8 cellular contexts compared by ENCODE assay signal in the genomic region with DNA sequence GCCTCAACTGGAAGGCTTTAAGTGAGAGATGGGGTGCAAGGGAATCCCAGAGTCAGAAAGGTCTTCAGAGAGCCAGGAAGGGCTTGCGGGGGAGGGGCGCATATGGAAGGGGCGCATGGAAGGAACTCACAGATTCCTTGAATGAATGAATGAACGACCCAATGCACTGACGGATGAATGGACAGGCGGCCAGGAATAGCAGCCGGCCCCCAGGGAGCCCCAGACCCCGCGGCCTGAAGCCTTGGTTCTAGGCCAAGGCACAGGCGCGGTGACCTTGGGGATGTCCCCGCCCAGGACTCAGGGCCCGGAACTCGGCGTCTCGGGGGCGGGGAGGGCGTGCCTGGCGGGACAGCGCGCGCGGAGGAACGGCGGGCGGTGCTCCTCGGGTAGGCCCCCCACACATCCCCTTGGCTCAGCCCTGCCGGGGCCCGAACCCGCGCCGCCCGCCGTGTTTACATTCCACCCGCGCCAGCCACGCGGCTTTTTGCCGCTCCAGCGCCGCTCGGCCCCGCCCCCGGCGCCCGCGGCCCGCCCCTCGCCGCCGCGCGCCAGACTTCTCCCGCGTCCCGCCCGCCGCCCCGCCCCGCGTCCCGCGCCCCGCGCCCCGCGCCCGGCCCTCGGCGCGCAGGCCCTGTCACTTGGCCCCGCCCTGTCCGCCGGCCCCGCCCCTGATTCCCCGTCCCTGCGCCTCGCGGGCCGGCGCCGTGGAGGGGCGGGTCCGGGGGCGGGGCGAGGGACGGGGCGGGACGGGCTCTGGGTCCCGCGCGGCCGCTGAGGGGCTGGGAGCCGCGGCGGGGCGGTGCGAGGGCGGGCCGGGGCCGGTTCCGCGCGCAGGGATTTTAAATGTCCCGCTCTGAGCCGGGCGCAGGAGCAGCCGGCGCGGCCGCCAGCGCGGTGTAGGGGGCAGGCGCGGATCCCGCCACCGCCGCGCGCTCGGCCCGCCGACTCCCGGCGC. TPM values are rescaled to one million over a fixed set of nuclear protein-coding genes. Genes with fewer than 3 reads are reported as not detected.
DNase-seq lines count a peak whose midpoint lies in the region; ATAC-seq and TF ChIP-seq lines count a peak whose summit lies in the region.

A gene (plus strand): TSS at position 867 of the 955 bp plus-strand sequence. CDS start 565 bp downstream, outside the sequence.

- H2AFZ ChIP-seq in Karpas-422 (ENCODE audit: low read length) (no peak within 1 kb of the TSS; the same call in 1 of the 2 replicates), neural cell (ENCODE audit: low read depth, low read length) (peak within 1 kb of the TSS; percentile 40)

- H3K4me2 ChIP-seq in Karpas-422 (ENCODE audit: low read depth, low read length, poor library complexity, severe bottlenecking), result peak within 1 kb of the TSS; percentile 94
- H3K4me2 ChIP-seq in neural cell (ENCODE audit: low read length), result no peak within 1 kb of the TSS

- no peaks in the 10 kb centered on the region for H4K20me1 ChIP-seq in Karpas-422 (ENCODE audit: insufficient read depth, low read depth, low read length)
- H4K20me1 ChIP-seq in neural cell (ENCODE audit: insufficient read depth), result no peaks in the 10 kb centered on the region

- no peak for TF ChIP-seq EP300 in neural cell (conservative IDR thresholded peaks at IDR 0.05; ENCODE audit: poor library complexity, severe bottlenecking)

- H3K4me1 ChIP-seq in Karpas-422 (ENCODE audit: low read length) (peaks cover 46% of the 10 kb centered on the region), RWPE2 (ENCODE audit: insufficient read depth, poor library complexity, severe bottlenecking) (no peaks in the 10 kb centered on the region)

- peaks cover 12% of the 10 kb centered on the region; the same call in 1 of the 2 replicates for H3K79me2 ChIP-seq in Karpas-422 (ENCODE audit: low read length)
- no peaks in the 10 kb centered on the region for H3K79me2 ChIP-seq in neural cell (replicated peaks; ENCODE audit: insufficient read depth, low read length)

- ATAC-seq in GM21786 (IDR thresholded peaks at IDR 0.05; ENCODE audit: unreplicated experiment) (peak; percentile 73), RWPE2 (ENCODE audit: low read depth) (peak; percentile 88)

- H3K36me3 ChIP-seq in Karpas-422 (ENCODE audit: insufficient read depth, low read length), result peaks cover 4% of the 10 kb centered on the region; the same call in 1 of the 2 replicates
- no peaks in the 10 kb centered on the region; the same call in 1 of the 2 replicates for H3K36me3 ChIP-seq in RWPE2 (ENCODE audit: low read depth)
- H3K36me3 ChIP-seq in neural cell (ENCODE audit: insufficient read depth, low read length), result no peaks in the 10 kb centered on the region

- H3K9me3 ChIP-seq in Karpas-422 (ENCODE audit: low read length), result no peaks in the 10 kb centered on the region
- no peaks in the 10 kb centered on the region for H3K9me3 ChIP-seq in RWPE2 (ENCODE audit: severe bottlenecking)
- no peaks in the 10 kb centered on the region for H3K9me3 ChIP-seq in neural cell (ENCODE audit: low read length)

- H3K4me1 Mint-ChIP-seq in stimulated activated naive CD8-positive, alpha-beta T cell treated with anti-CD3 and anti-CD28 coated beads, Interleukin-15, Interleukin-2, amounts not matched to agents 100 ng/mL and 50 ng/mL, for 24 hours (ENCODE audit: low read depth), result peaks cover 12% of the 10 kb centered on the region

- H3K4me3 ChIP-seq in Karpas-422 (ENCODE audit: low read length) (peak within 1 kb of the TSS; percentile 79), RWPE2 (ENCODE audit: severe bottlenecking) (peak within 1 kb of the TSS; percentile 98), neural cell (ENCODE audit: low read length) (peak within 1 kb of the TSS; percentile 79)

- H3K27me3 ChIP-seq in Karpas-422 (ENCODE audit: low read length) (no peaks in the 10 kb centered on the region), RWPE2 (ENCODE audit: insufficient read depth, poor library complexity, severe bottlenecking) (no peaks in the 10 kb centered on the region), neural cell (ENCODE audit: insufficient read depth, low read depth, low read length) (peaks cover 6% of the 10 kb centered on the region)

- H3K27me3 Mint-ChIP-seq in stimulated activated naive CD8-positive, alpha-beta T cell treated with anti-CD3 and anti-CD28 coated beads, Interleukin-15, Interleukin-2, amounts not matched to agents 100 ng/mL and 50 ng/mL, for 24 hours, result no peaks in the 10 kb centered on the region

- H3F3A ChIP-seq in neural cell (ENCODE audit: insufficient read depth, low read length, poor library complexity, severe bottlenecking), result no peaks in the 10 kb centered on the region

- no peaks in the 10 kb centered on the region for H3K9me2 ChIP-seq in Karpas-422 (replicated peaks; ENCODE audit: insufficient read depth, low read length)
- no peaks in the 10 kb centered on the region for H3K9me2 ChIP-seq in neural cell (ENCODE audit: insufficient read depth, low read length)

- TF ChIP-seq CTCF in RWPE2 (IDR thresholded peaks at IDR 0.05; ENCODE audit: poor library complexity, severe bottlenecking) (no peak), neural cell (IDR thresholded peaks at IDR 0.05; ENCODE audit: poor library complexity, severe bottlenecking) (no peak)

- no peaks in the 10 kb centered on the region for H3K9me3 Mint-ChIP-seq in stimulated activated naive CD8-positive, alpha-beta T cell treated with anti-CD3 and anti-CD28 coated beads, Interleukin-15, Interleukin-2, amounts not matched to agents 100 ng/mL and 50 ng/mL, for 24 hours

- peak within 1 kb of the TSS; percentile 90 for H3K27ac Mint-ChIP-seq in stimulated activated naive CD8-positive, alpha-beta T cell treated with anti-CD3 and anti-CD28 coated beads, Interleukin-15, Interleukin-2, amounts not matched to agents 100 ng/mL and 50 ng/mL, for 24 hours

- peak within 1 kb of the TSS; percentile 77 for H3K9ac ChIP-seq in Karpas-422 (ENCODE audit: low read length)
- H3K9ac ChIP-seq in neural cell (ENCODE audit: low read length), result peak within 1 kb of the TSS; percentile 54

- H3K36me3 Mint-ChIP-seq in stimulated activated naive CD8-positive, alpha-beta T cell treated with anti-CD3 and anti-CD28 coated beads, Interleukin-15, Interleukin-2, amounts not matched to agents 100 ng/mL and 50 ng/mL, for 24 hours (ENCODE audit: low read depth), result peaks cover 24% of the 10 kb centered on the region

- peak; percentile 94 for DNase-seq in Daoy (ENCODE audit: low read depth)
- DNase-seq in Karpas-422, result peak; percentile 96
- peak; percentile 87 for DNase-seq in RWPE2 (ENCODE audit: low spot score)
- peak; percentile 93 for DNase-seq in activated T-helper 9 cell treated with anti-CD3 and anti-CD28 coated beads, Interleukin-2, amount 50 U/mL, for 16 hours (ENCODE audit: low read depth)
- DNase-seq in fibroblast of the conjunctiva (ENCODE audit: low read depth), result peak; percentile 49

- no peak for TF ChIP-seq RAD21 in neural cell (conservative IDR thresholded peaks at IDR 0.05)

- H3K27ac ChIP-seq in Karpas-422 (ENCODE audit: low read length), result peak within 1 kb of the TSS; percentile 47; the same call in 1 of the 2 replicates
- H3K27ac ChIP-seq in RWPE2 (ENCODE audit: poor library complexity, severe bottlenecking), result peak within 1 kb of the TSS; percentile 49
- no peak within 1 kb of the TSS for H3K27ac ChIP-seq in neural cell (ENCODE audit: low read length)

- peak within 1 kb of the TSS; percentile 89 for H3K4me3 Mint-ChIP-seq in stimulated activated naive CD8-positive, alpha-beta T cell treated with anti-CD3 and anti-CD28 coated beads, Interleukin-15, Interleukin-2, amounts not matched to agents 100 ng/mL and 50 ng/mL, for 24 hours

TF ChIP-seq in neural cell, 6 proteins besides CTCF, POLR2A, EP300 and RAD21:
- TF ChIP-seq TAF1 (IDR thresholded peaks at IDR 0.05; ENCODE audit: low read depth), result no peak

RNA-seq across cellular contexts. Expression of the gene that starts here (rescaled TPM):
- total RNA-seq in Daoy (2014; rRNA removed; shearing (Covaris generic)), result 16.4 and 24.6 TPM in 2 replicates
- total RNA-seq in Karpas-422 (2014; rRNA removed; shearing (Covaris generic); ENCODE audit: low replicate concordance), result 12.0 and 20.1 TPM in 2 replicates
- 3.4 and 4.1 TPM in 2 replicates for polyA plus RNA-seq in neural cell
- 1.0 and 1.2 TPM in 2 replicates for polyA minus RNA-seq in neural cell
